28 cellular contexts compared by ENCODE assay signal in genomic region chr9:93473411-93473810, GRCh38. TPM values are rescaled to one million over a fixed set of nuclear protein-coding genes. Genes with fewer than 3 reads are reported as not detected.
DNase-seq lines count a peak whose midpoint lies in the region; ATAC-seq, FAIRE-seq and TF ChIP-seq lines count a peak whose summit lies in the region.
"Had no signal": no experiment of that assay in that cellular context is flagged by ENCODE, and none has a peak within 500 bp of the region (broad histone marks: within the 10 kb centered on the region; RNA-seq: fewer than 3 reads in every experiment).

No MANE protein-coding gene starts in this region.

- no peak overlapping the region for H3K4me3 Mint-ChIP-seq in activated CD8-positive, alpha-beta memory T cell treated with anti-CD3 and anti-CD28 coated beads, Interleukin-2, amount 10 ng/mL, durations not matched to agents 7 days and 5 days
- H3K4me3 Mint-ChIP-seq in activated T-helper 17 cell treated with anti-CD3 and anti-CD28 coated beads, Interleukin-2, amount 50 U/mL, for 72 hours, result no peak overlapping the region
- H3K4me3 Mint-ChIP-seq: activated naive CD4-positive, alpha-beta T cell treated with anti-CD3 and anti-CD28 coated beads, Interleukin-2, amount 50 U/mL, for 24 hours; activated T-helper 1 cell treated with anti-CD3 and anti-CD28 coated beads, Interleukin-12 subunit alpha, Interleukin-12 subunit beta, Interleukin-2, Interleukin-4 antibody, amounts not matched to agents 30 ng/mL and 10 ng/mL and 1 ng/mL, durations not matched to agents 14 hours and 24 hours and 36 hours; CD4-positive, CD25-positive, alpha-beta regulatory T cell; H9 had no signal

- no peak overlapping the region for H3K4me3 ChIP-seq in HepG2 (replicated peaks in 1 of 3; ENCODE audit: insufficient read depth in 1 of 3, low read depth in 2 of 3, low read length in 3 of 3)
- H3K4me3 ChIP-seq: mucosa of descending colon, sigmoid colon, upper lobe of right lung had no signal

- H2AFZ ChIP-seq in HepG2 (ENCODE audit: low read length), result no peak overlapping the region

- H3K27me3 Mint-ChIP-seq in activated CD8-positive, alpha-beta memory T cell treated with anti-CD3 and anti-CD28 coated beads, Interleukin-2, amount 10 ng/mL, durations not matched to agents 7 days and 5 days, result no peaks in the 10 kb centered on the region
- H3K27me3 Mint-ChIP-seq in activated T-helper 17 cell treated with anti-CD3 and anti-CD28 coated beads, Interleukin-2, amount 50 U/mL, for 72 hours, result no peaks in the 10 kb centered on the region
- H3K27me3 Mint-ChIP-seq: activated naive CD4-positive, alpha-beta T cell treated with anti-CD3 and anti-CD28 coated beads, Interleukin-2, amount 50 U/mL, for 24 hours; CD4-positive, CD25-positive, alpha-beta regulatory T cell; progenitor cell of endocrine pancreas had no signal

- peaks cover 29% of the 10 kb centered on the region for H3K4me1 ChIP-seq in HepG2 (ENCODE audit: insufficient read depth, low read length)

- intact Hi-C loops in HepG2 (cut with micrococcal nuclease; ENCODE audit: unreplicated experiment), result no loop called here

- peaks cover 57% of the 10 kb centered on the region for H3K79me2 ChIP-seq in HepG2 (ENCODE audit: insufficient read depth, low read length)

- no peaks in the 10 kb centered on the region for H3K9me3 ChIP-seq in HepG2 (ENCODE audit: low read length)
- H3K9me3 ChIP-seq: mucosa of descending colon, sigmoid colon, upper lobe of right lung had no signal

- no peak for TF ChIP-seq CTCF in HepG2 (CRISPR knock-in tag; IDR thresholded peaks at IDR 0.05)

- TF ChIP-seq POLR2A in HepG2 (IDR thresholded peaks at IDR 0.05; ENCODE audit: insufficient read depth in 1 of 2, low read depth in 2 of 2, low read length in 2 of 2), result no peak

- ATAC-seq in HepG2, result no peak
- ATAC-seq in activated CD8-positive, alpha-beta memory T cell treated with anti-CD3 and anti-CD28 coated beads, Interleukin-2, amount 10 ng/mL, durations not matched to agents 7 days and 5 days, result no peak
- no peak for ATAC-seq in activated T-helper 17 cell treated with anti-CD3 and anti-CD28 coated beads, Interleukin-2, amount 50 U/mL, for 72 hours (replicated peaks)
- ATAC-seq: foreskin keratinocyte, mucosa of descending colon, upper lobe of right lung had no signal

- H3K36me3 Mint-ChIP-seq in activated CD8-positive, alpha-beta memory T cell treated with anti-CD3 and anti-CD28 coated beads, Interleukin-2, amount 10 ng/mL, durations not matched to agents 7 days and 5 days, result peaks cover 49% of the 10 kb centered on the region
- peaks cover 83% of the 10 kb centered on the region for H3K36me3 Mint-ChIP-seq in activated T-helper 17 cell treated with anti-CD3 and anti-CD28 coated beads, Interleukin-2, amount 50 U/mL, for 72 hours (ENCODE audit: low read depth)

- H3K27ac ChIP-seq in epithelial cell of prostate (peak overlapping the region; percentile 47), HepG2 (ENCODE audit: extremely low read length, insufficient read depth, low read length) (no peak overlapping the region)
- H3K27ac ChIP-seq: foreskin keratinocyte, KMS-11, sigmoid colon, upper lobe of right lung had no signal

- no peak overlapping the region for H3K4me2 ChIP-seq in HepG2 (ENCODE audit: low read depth, low read length)
- H3K4me2 ChIP-seq: KMS-11 had no signal

- H3K4me1 Mint-ChIP-seq in activated CD8-positive, alpha-beta memory T cell treated with anti-CD3 and anti-CD28 coated beads, Interleukin-2, amount 10 ng/mL, durations not matched to agents 7 days and 5 days, result peaks cover 38% of the 10 kb centered on the region
- peaks cover 29% of the 10 kb centered on the region for H3K4me1 Mint-ChIP-seq in activated T-helper 17 cell treated with anti-CD3 and anti-CD28 coated beads, Interleukin-2, amount 50 U/mL, for 72 hours

- CTCF ChIA-PET in HepG2 (lab: Yijun Ruan, JAX; ENCODE audit: low intra/inter-chr PET ratio, low total read pairs), result no interaction called here
- CTCF ChIA-PET in activated CD8-positive, alpha-beta memory T cell treated with anti-CD3 and anti-CD28 coated beads, Interleukin-2, amount 10 ng/mL, durations not matched to agents 7 days and 5 days (lab: Charles Lee), result no interaction called here

- H3K9me3 Mint-ChIP-seq in activated CD8-positive, alpha-beta memory T cell treated with anti-CD3 and anti-CD28 coated beads, Interleukin-2, amount 10 ng/mL, durations not matched to agents 7 days and 5 days (ENCODE audit: low read depth), result no peaks in the 10 kb centered on the region
- no peaks in the 10 kb centered on the region for H3K9me3 Mint-ChIP-seq in activated T-helper 17 cell treated with anti-CD3 and anti-CD28 coated beads, Interleukin-2, amount 50 U/mL, for 72 hours
- H3K9me3 Mint-ChIP-seq: activated naive CD4-positive, alpha-beta T cell treated with anti-CD3 and anti-CD28 coated beads, Interleukin-2, amount 50 U/mL, for 24 hours; activated T-helper 1 cell treated with anti-CD3 and anti-CD28 coated beads, Interleukin-12 subunit alpha, Interleukin-12 subunit beta, Interleukin-2, Interleukin-4 antibody, amounts not matched to agents 30 ng/mL and 10 ng/mL and 1 ng/mL, durations not matched to agents 14 hours and 24 hours and 36 hours; CD4-positive, CD25-positive, alpha-beta regulatory T cell; H9 had no signal

- DNase-seq in ELR (ENCODE audit: low read depth) (peak; percentile 54), NCI-H226 (peak; percentile 11), epithelial cell of prostate (ENCODE audit: low read depth, low spot score) (no peak), HepG2 (ENCODE audit: low spot score) (no peak), iPS-NIHi7 (ENCODE audit: extremely low spot score) (no peak), NCI-H345 (lab: John Stamatoyannopoulos, UW) (no peak)
- no peak for DNase-seq in activated CD8-positive, alpha-beta memory T cell treated with anti-CD3 and anti-CD28 coated beads, Interleukin-2, amount 10 ng/mL, durations not matched to agents 7 days and 5 days
- DNase-seq: activated CD4-positive, alpha-beta T cell treated with anti-CD3 and anti-CD28 coated beads for 4 hours; CD4-positive, CD25-positive, alpha-beta regulatory T cell; DMS 273 treated with DMSO at 0.1 percent for 48 hours; effector CD4-positive, alpha-beta T cell; H9; hypothalamus; islet precursor cell; mucosa of descending colon; NCI-H1694 treated with DMSO at 0.1 percent for 48 hours; NCI-H774; SHP77 treated with DMSO at 0.1 percent for 48 hours; sigmoid colon; upper lobe of right lung had no signal

- no TSS peak for BruUV-seq in HepG2 (replicated peaks; lab: Mats Ljungman, UMichigan)

- TF ChIP-seq EP300 in HepG2 (IDR thresholded peaks at IDR 0.05; ENCODE audit: low read depth in 2 of 2, low read length in 2 of 2), result no peak
- no peak for TF ChIP-seq EP300 in HepG2 (CRISPR knock-in tag; IDR thresholded peaks at IDR 0.05; ENCODE audit: borderline replicate concordance)

- no peaks in the 10 kb centered on the region for H3K27me3 ChIP-seq in HepG2 (ENCODE audit: control insufficient read depth in 1 of 2, insufficient read depth in 2 of 2, low read length in 2 of 2)
- H3K27me3 ChIP-seq: foreskin keratinocyte, sigmoid colon, upper lobe of right lung had no signal

- no peak overlapping the region for H3K27ac Mint-ChIP-seq in activated CD8-positive, alpha-beta memory T cell treated with anti-CD3 and anti-CD28 coated beads, Interleukin-2, amount 10 ng/mL, durations not matched to agents 7 days and 5 days
- no peak overlapping the region for H3K27ac Mint-ChIP-seq in activated T-helper 17 cell treated with anti-CD3 and anti-CD28 coated beads, Interleukin-2, amount 50 U/mL, for 72 hours
- H3K27ac Mint-ChIP-seq: activated naive CD4-positive, alpha-beta T cell treated with anti-CD3 and anti-CD28 coated beads, Interleukin-2, amount 50 U/mL, for 24 hours; activated T-helper 1 cell treated with anti-CD3 and anti-CD28 coated beads, Interleukin-12 subunit alpha, Interleukin-12 subunit beta, Interleukin-2, Interleukin-4 antibody, amounts not matched to agents 30 ng/mL and 10 ng/mL and 1 ng/mL, durations not matched to agents 14 hours and 24 hours and 36 hours; CD4-positive, CD25-positive, alpha-beta regulatory T cell; progenitor cell of endocrine pancreas had no signal

- H3K9ac ChIP-seq in HepG2 (ENCODE audit: insufficient read depth, low read depth, low read length), result no peak overlapping the region
- H3K9ac ChIP-seq: KMS-11 had no signal

- in situ Hi-C loops in HepG2 (cut with HindIII; ENCODE audit: extremely low pct_ligation_motif_present, low pct_unique_long_range_greater_than_20kb), result no loop called here

- POLR2A ChIA-PET in HepG2 (lab: Yijun Ruan, JAX), result no interaction called here

- peaks cover 4 to 29% of the 10 kb centered on the region in 2 experiments for H3K36me3 ChIP-seq in HepG2 (replicated peaks in 1 of 2; ENCODE audit: control insufficient read depth in 1 of 2, insufficient read depth in 2 of 2, low read length in 2 of 2)

- H4K20me1 ChIP-seq in HepG2 (ENCODE audit: insufficient read depth, low read length), result no peaks in the 10 kb centered on the region; the same call in 1 of the 2 replicates

- FAIRE-seq in HepG2 (lab: Jason Lieb, UNC), result no peak
- FAIRE-seq: astrocyte, G401.6 had no signal

- TF ChIP-seq RAD21 in HepG2 (CRISPR knock-in tag; IDR thresholded peaks at IDR 0.05), result no peak

- WGBS in HepG2 (ENCODE audit: low lambda C conversion rate), result 86% methylated on average over 5 of the region's 5 CpGs

RNA-seq across cellular contexts. Expression of gene FAM120AOS, which starts 20.0 kb away (rescaled TPM):
- total RNA-seq in HepG2 (2016; rRNA removed; fragmentation: Illumina TruSeq; extraction: Trizol), result 32.0 and 34.6 TPM in 2 replicates
- 63.1 and 65.2 TPM in 2 replicates for total RNA-seq in HepG2 (2016; cell fraction: cytosol; rRNA removed; fragmentation: Illumina TruSeq; extraction: Trizol; ENCODE audit: low read depth)
- 30.3 and 34.1 TPM in 2 replicates for total RNA-seq in HepG2 (2016; cell fraction: insoluble cytoplasmic fraction; rRNA removed; fragmentation: Illumina TruSeq; extraction: Trizol)
- 105 and 109 TPM in 2 replicates for total RNA-seq in HepG2 (2016; cell fraction: membrane; rRNA removed; fragmentation: Illumina TruSeq; extraction: Trizol)
- 19.5 and 23.6 TPM in 2 replicates for total RNA-seq in HepG2 (2016; cell fraction: nucleus; rRNA removed; fragmentation: Illumina TruSeq; extraction: Trizol)
- polyA plus RNA-seq in HepG2 (2011; rRNA removed), result 23.8 and 28.2 TPM in 2 replicates
- polyA plus RNA-seq in HepG2 (2011; cell fraction: cytosol; rRNA removed), result 19.2 and 21.3 TPM in 2 replicates
- 13.3 and 17.0 TPM in 2 replicates for polyA plus RNA-seq in HepG2 (2011; cell fraction: nucleus; rRNA removed)
- 16.2 and 23.6 TPM in 2 replicates for polyA plus RNA-seq in HepG2 (2012)
- 84.3 and 93.9 TPM in 2 replicates for polyA plus RNA-seq in HepG2 (2016; cell fraction: cytosol; fragmentation: Illumina TruSeq; extraction: Trizol; ENCODE audit: low read depth)
- polyA plus RNA-seq in HepG2 (2016; cell fraction: insoluble cytoplasmic fraction; fragmentation: Illumina TruSeq; extraction: Trizol; ENCODE audit: low read depth), result 36.9 and 39.3 TPM in 2 replicates
- polyA plus RNA-seq in HepG2 (2016; cell fraction: membrane; fragmentation: Illumina TruSeq; extraction: Trizol; ENCODE audit: low read depth), result 109 and 110 TPM in 2 replicates
- polyA plus RNA-seq in HepG2 (2016; cell fraction: nucleus; fragmentation: Illumina TruSeq; extraction: Trizol; ENCODE audit: insufficient read depth, low read depth), result 28.1 and 30.4 TPM in 2 replicates
- polyA minus RNA-seq in HepG2 (2011; rRNA and poly(A)+ RNA removed; ENCODE audit: low replicate concordance), result 19.7 and 40.4 TPM in 2 replicates
- 12.2 and 13.4 TPM in 2 replicates for polyA minus RNA-seq in HepG2 (2011; cell fraction: cytosol; rRNA and poly(A)+ RNA removed)
- polyA minus RNA-seq in HepG2 (2011; cell fraction: nucleus; rRNA and poly(A)+ RNA removed), result 30.3 and 39.2 TPM in 2 replicates
- 10 to 100 TPM; 36.2 to 41.2 TPM for total RNA-seq in activated CD8-positive, alpha-beta memory T cell treated with anti-CD3 and anti-CD28 coated beads, Interleukin-2, amount 10 ng/mL, durations not matched to agents 7 days and 5 days
- 10 to 100 TPM; 30.2 to 40.8 TPM for total RNA-seq in activated T-helper 17 cell treated with anti-CD3 and anti-CD28 coated beads, Interleukin-2, amount 50 U/mL, for 72 hours

RNA-seq across cellular contexts. Expression of gene FAM120A, which starts 21.9 kb away (rescaled TPM):
- 41.3 and 41.8 TPM in 2 replicates for total RNA-seq in HepG2 (2016; rRNA removed; fragmentation: Illumina TruSeq; extraction: Trizol)
- total RNA-seq in HepG2 (2016; cell fraction: cytosol; rRNA removed; fragmentation: Illumina TruSeq; extraction: Trizol; ENCODE audit: low read depth), result 99.4 and 110 TPM in 2 replicates
- total RNA-seq in HepG2 (2016; cell fraction: insoluble cytoplasmic fraction; rRNA removed; fragmentation: Illumina TruSeq; extraction: Trizol), result 34.8 and 42.4 TPM in 2 replicates
- 53.4 and 57.8 TPM in 2 replicates for total RNA-seq in HepG2 (2016; cell fraction: membrane; rRNA removed; fragmentation: Illumina TruSeq; extraction: Trizol)
- 46.0 and 59.3 TPM in 2 replicates for total RNA-seq in HepG2 (2016; cell fraction: nucleus; rRNA removed; fragmentation: Illumina TruSeq; extraction: Trizol)
- polyA plus RNA-seq in HepG2 (2011; rRNA removed), result 39.2 and 44.4 TPM in 2 replicates
- polyA plus RNA-seq in HepG2 (2011; cell fraction: cytosol; rRNA removed), result 26.9 and 28.9 TPM in 2 replicates
- 51.5 and 59.5 TPM in 2 replicates for polyA plus RNA-seq in HepG2 (2011; cell fraction: nucleus; rRNA removed)
- 31.6 and 31.7 TPM in 2 replicates for polyA plus RNA-seq in HepG2 (2012)
- polyA plus RNA-seq in HepG2 (2016; cell fraction: cytosol; fragmentation: Illumina TruSeq; extraction: Trizol; ENCODE audit: low read depth), result 9.1 and 10.0 TPM in 2 replicates
- 45.9 and 57.3 TPM in 2 replicates for polyA plus RNA-seq in HepG2 (2016; cell fraction: insoluble cytoplasmic fraction; fragmentation: Illumina TruSeq; extraction: Trizol; ENCODE audit: low read depth)
- 27.2 and 34.6 TPM in 2 replicates for polyA plus RNA-seq in HepG2 (2016; cell fraction: membrane; fragmentation: Illumina TruSeq; extraction: Trizol; ENCODE audit: low read depth)
- polyA plus RNA-seq in HepG2 (2016; cell fraction: nucleus; fragmentation: Illumina TruSeq; extraction: Trizol; ENCODE audit: insufficient read depth, low read depth), result 71.5 and 73.7 TPM in 2 replicates
- 98.1 and 226 TPM in 2 replicates for polyA minus RNA-seq in HepG2 (2011; rRNA and poly(A)+ RNA removed; ENCODE audit: low replicate concordance)
- polyA minus RNA-seq in HepG2 (2011; cell fraction: cytosol; rRNA and poly(A)+ RNA removed), result 69.2 and 72.5 TPM in 2 replicates
- 102 and 129 TPM in 2 replicates for polyA minus RNA-seq in HepG2 (2011; cell fraction: nucleus; rRNA and poly(A)+ RNA removed)
- total RNA-seq in activated CD8-positive, alpha-beta memory T cell treated with anti-CD3 and anti-CD28 coated beads, Interleukin-2, amount 10 ng/mL, durations not matched to agents 7 days and 5 days, result 100 to 1,000 TPM; 143 to 155 TPM
- 100 to 1,000 TPM in 1 of 2 donors, 10 to 100 TPM in 1; 87.1 to 151 TPM for total RNA-seq in activated T-helper 17 cell treated with anti-CD3 and anti-CD28 coated beads, Interleukin-2, amount 50 U/mL, for 72 hours

Comparison
In these comparisons a context has a peak if more than half of its experiments do, and no peak if none do; other contexts are left out.
1. DNase-seq: peak in ELR (single experiment) and NCI-H226 (single experiment); none in epithelial cell of prostate (single experiment), HepG2 (single experiment), iPS-NIHi7 (single experiment), NCI-H345 (single experiment) and activated CD8-positive, alpha-beta memory T cell treated with anti-CD3 and anti-CD28 coated beads, Interleukin-2, amount 10 ng/mL, durations not matched to agents 7 days and 5 days (single experiment).